In genomic region chr17:64074704-64075484, GRCh38 we compare ENCODE assay signal across 8 cellular contexts. TPM values are rescaled to one million over a fixed set of nuclear protein-coding genes. Genes with fewer than 3 reads are reported as not detected.
DNase-seq lines count a peak whose midpoint lies in the region; ATAC-seq and FAIRE-seq lines count a peak whose summit lies in the region.

No MANE protein-coding gene starts in this region.

- H3K4me3 Mint-ChIP-seq in stimulated activated naive CD8-positive, alpha-beta T cell treated with anti-CD3 and anti-CD28 coated beads, Interleukin-15, Interleukin-2, amounts not matched to agents 100 ng/mL and 50 ng/mL, for 24 hours = no peak overlapping the region
- no peak overlapping the region for H3K4me3 Mint-ChIP-seq in stimulated activated naive CD8-positive, alpha-beta T cell treated with anti-CD3 and anti-CD28 coated beads, Interleukin-15, amount 100 ng/mL, for 72 hours
- H3K4me3 Mint-ChIP-seq in immature natural killer cell = peak overlapping the region in 1 of 5 donors; percentile 33

- in situ Hi-C loops in ACHN (cut with HindIII; ENCODE audit: low pct_ligation_motif_present, low pct_unique_long_range_greater_than_20kb, low sequenced_read_pairs) = no loop called here

- H3K36me3 Mint-ChIP-seq in stimulated activated naive CD8-positive, alpha-beta T cell treated with anti-CD3 and anti-CD28 coated beads, Interleukin-15, Interleukin-2, amounts not matched to agents 100 ng/mL and 50 ng/mL, for 24 hours (ENCODE audit: low read depth) = peaks cover 68% of the 10 kb centered on the region
- H3K36me3 Mint-ChIP-seq in immature natural killer cell = peaks cover 43 to 69% (median 53%) of the 10 kb centered on the region in 3 donors

- H3K27ac Mint-ChIP-seq in stimulated activated naive CD8-positive, alpha-beta T cell treated with anti-CD3 and anti-CD28 coated beads, Interleukin-15, Interleukin-2, amounts not matched to agents 100 ng/mL and 50 ng/mL, for 24 hours = peak overlapping the region; percentile 29
- H3K27ac Mint-ChIP-seq in stimulated activated naive CD8-positive, alpha-beta T cell treated with anti-CD3 and anti-CD28 coated beads, Interleukin-15, amount 100 ng/mL, for 72 hours = peak overlapping the region in 1 of 2 donors; percentile 86
- peak overlapping the region in 4 of 6 donors; percentile 68 to 88 (median 82) for H3K27ac Mint-ChIP-seq in immature natural killer cell

- no peak for DNase-seq in stimulated activated naive CD8-positive, alpha-beta T cell treated with anti-CD3 and anti-CD28 coated beads, Interleukin-15, amount 100 ng/mL, for 72 hours
- DNase-seq in RCC 7860 (ENCODE audit: low spot score) (peak; percentile 32), immature natural killer cell (no peak), ACHN (no peak), globus pallidus (ENCODE audit: low spot score) (no peak), COLO668 (lab: John Stamatoyannopoulos, UW; ENCODE audit: unreplicated experiment) (no peak), NCI-H128 (lab: John Stamatoyannopoulos, UW; ENCODE audit: unreplicated experiment) (no peak)

- H3K9me3 Mint-ChIP-seq in stimulated activated naive CD8-positive, alpha-beta T cell treated with anti-CD3 and anti-CD28 coated beads, Interleukin-15, Interleukin-2, amounts not matched to agents 100 ng/mL and 50 ng/mL, for 24 hours = peaks cover 5% of the 10 kb centered on the region
- H3K9me3 Mint-ChIP-seq in stimulated activated naive CD8-positive, alpha-beta T cell treated with anti-CD3 and anti-CD28 coated beads, Interleukin-15, amount 100 ng/mL, for 72 hours = peaks cover 3 to 9% of the 10 kb centered on the region in 2 donors
- H3K9me3 Mint-ChIP-seq in immature natural killer cell = peaks cover 0 to 3% (median under 1%) of the 10 kb centered on the region in 6 donors

- peaks cover 34% of the 10 kb centered on the region for H3K4me1 Mint-ChIP-seq in stimulated activated naive CD8-positive, alpha-beta T cell treated with anti-CD3 and anti-CD28 coated beads, Interleukin-15, Interleukin-2, amounts not matched to agents 100 ng/mL and 50 ng/mL, for 24 hours (ENCODE audit: low read depth)
- H3K4me1 Mint-ChIP-seq in stimulated activated naive CD8-positive, alpha-beta T cell treated with anti-CD3 and anti-CD28 coated beads, Interleukin-15, amount 100 ng/mL, for 72 hours = peaks cover 27% of the 10 kb centered on the region
- peaks cover 11 to 29% of the 10 kb centered on the region in 2 donors for H3K4me1 Mint-ChIP-seq in immature natural killer cell

- H3K27me3 Mint-ChIP-seq in stimulated activated naive CD8-positive, alpha-beta T cell treated with anti-CD3 and anti-CD28 coated beads, Interleukin-15, Interleukin-2, amounts not matched to agents 100 ng/mL and 50 ng/mL, for 24 hours = no peaks in the 10 kb centered on the region
- no peaks in the 10 kb centered on the region for H3K27me3 Mint-ChIP-seq in stimulated activated naive CD8-positive, alpha-beta T cell treated with anti-CD3 and anti-CD28 coated beads, Interleukin-15, amount 100 ng/mL, for 72 hours
- H3K27me3 Mint-ChIP-seq in immature natural killer cell (ENCODE audit: low read depth in 3 of 3) = peaks cover 0 to 2% (median 0%) of the 10 kb centered on the region in 3 donors

- no peak for ATAC-seq in stimulated activated naive CD8-positive, alpha-beta T cell treated with anti-CD3 and anti-CD28 coated beads, Interleukin-15, amount 100 ng/mL, for 72 hours

- no peak for FAIRE-seq in RCC 7860 (lab: Jason Lieb, UNC)

RNA-seq across cellular contexts. Expression of gene ICAM2, which starts 54.5 kb away (rescaled TPM):
- polyA plus RNA-seq in immature natural killer cell = 100 to 1,000 TPM; 327 to 535 (median 329) TPM

RNA-seq across cellular contexts. Expression of gene ERN1, which starts 55.0 kb away (rescaled TPM):
- 10 to 100 TPM; 30.7 to 52.9 (median 31.3) TPM for polyA plus RNA-seq in immature natural killer cell
